In the genomic region with DNA sequence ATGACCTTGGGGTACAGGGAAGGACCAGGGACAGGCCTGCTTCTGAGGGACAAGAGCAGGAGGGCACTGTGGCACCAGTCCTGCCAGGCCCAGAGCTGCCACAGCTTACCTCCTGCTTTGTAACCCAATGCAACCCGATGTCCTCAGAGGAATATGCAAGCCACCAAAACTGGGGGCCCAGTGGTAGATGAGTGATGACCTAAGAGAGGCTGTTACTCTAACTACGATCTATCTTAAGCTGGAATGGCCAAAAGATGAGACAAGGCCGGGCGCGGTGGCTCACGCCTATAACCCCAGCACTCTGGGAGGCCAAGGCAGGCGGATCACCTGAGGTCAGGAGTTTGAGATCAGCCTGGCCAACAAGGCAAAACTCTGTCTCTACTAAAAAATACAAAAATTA, we compare ENCODE assay signal across 22 cellular contexts. TPM values are rescaled to one million over a fixed set of nuclear protein-coding genes. Genes with fewer than 3 reads are reported as not detected.
DNase-seq lines count a peak whose midpoint lies in the region; ATAC-seq and TF ChIP-seq lines count a peak whose summit lies in the region.
"Had no signal": no experiment of that assay in that cellular context is flagged by ENCODE, and none has a peak within 500 bp of the region (broad histone marks: within the 10 kb centered on the region; RNA-seq: fewer than 3 reads in every experiment).

No MANE protein-coding gene starts in this region.

- DNase-seq in left ventricle myocardium inferior (no peak), right cardiac atrium (no peak), hepatocyte (ENCODE audit: low spot score) (no peak), upper lobe of left lung (no peak), GF-D8 (lab: John Stamatoyannopoulos, UW) (no peak), hypothalamus (lab: John Stamatoyannopoulos, UW) (no peak)
- no peak for DNase-seq in naive thymus-derived CD8-positive, alpha-beta T cell
- DNase-seq: 8988T; Calu3; CD8-positive, alpha-beta T cell; DND-41; EL; GM23248; HCEC 1CT; IMR-90 had no signal

- H3K9me3 Mint-ChIP-seq in naive thymus-derived CD8-positive, alpha-beta T cell = no peaks in the 10 kb centered on the region
- H3K9me3 Mint-ChIP-seq: CD8-positive, alpha-beta T cell had no signal

- H3K36me3 ChIP-seq in left ventricle myocardium inferior (no peaks in the 10 kb centered on the region), hepatocyte (replicated peaks; ENCODE audit: insufficient read depth, low read depth) (no peaks in the 10 kb centered on the region), liver (ENCODE audit: control insufficient read depth in 4 of 4, insufficient read depth in 3 of 4, low read depth in 1 of 4, low read length in 3 of 4) (peaks cover 0 to 19% (median 7%) of the 10 kb centered on the region in 4 donors), upper lobe of left lung (no peaks in the 10 kb centered on the region)

- TF ChIP-seq EP300 in upper lobe of left lung (IDR thresholded peaks at IDR 0.05) = no peak

- H3K27me3 Mint-ChIP-seq in naive thymus-derived CD8-positive, alpha-beta T cell = no peaks in the 10 kb centered on the region

- no peak overlapping the region for H3K4me2 ChIP-seq in hepatocyte
- H3K4me2 ChIP-seq: BLaER1 had no signal

- POLR2A ChIA-PET in naive thymus-derived CD8-positive, alpha-beta T cell (lab: Charles Lee) = interaction anchor here (0.6 kb wide), 1 partner anchor 28 kb away, joined by 4 read pairs; no protein-coding TSS in a partner anchor

- peaks cover 26 to 41% (median 32%) of the 10 kb centered on the region in 4 donors for H3K4me1 Mint-ChIP-seq in naive thymus-derived CD8-positive, alpha-beta T cell

- 97% methylated on average over 7 of the region's 7 CpGs for WGBS in right cardiac atrium
- WGBS in hepatocyte (ENCODE audit: low lambda C conversion rate, missing lambda C conversion rate) = 97% methylated on average over 7 of the region's 7 CpGs
- 52% methylated on average over 7 of the region's 7 CpGs for WGBS in liver
- 89 to 95% methylated on average over 7 of the region's 7 CpGs for WGBS in upper lobe of left lung, 2 donors

- peaks cover 94% of the 10 kb centered on the region for H3K79me2 ChIP-seq in hepatocyte

- peak overlapping the region; percentile 52 for H3K27ac ChIP-seq in left ventricle myocardium inferior (replicated peaks)
- no peak overlapping the region for H3K27ac ChIP-seq in right cardiac atrium (ENCODE audit: low read length)
- H3K27ac ChIP-seq in hepatocyte = peak overlapping the region; percentile 85
- H3K27ac ChIP-seq in liver (ENCODE audit: low read depth in 1 of 2, low read length in 2 of 2) = peak overlapping the region; percentile 5 to 49
- H3K27ac ChIP-seq in upper lobe of left lung = peak overlapping the region in 3 of 4 donors; percentile 36 to 66 (median 44)
- H3K27ac ChIP-seq: BLaER1, GM23248, HL-60 had no signal

- H4K20me1 ChIP-seq in hepatocyte (ENCODE audit: insufficient read depth, poor library complexity, severe bottlenecking) = peaks cover 4% of the 10 kb centered on the region

- no peak overlapping the region for H3K4me3 Mint-ChIP-seq in naive thymus-derived CD8-positive, alpha-beta T cell
- H3K4me3 Mint-ChIP-seq: CD8-positive, alpha-beta T cell had no signal

- TF ChIP-seq RAD21 in liver (IDR thresholded peaks at IDR 0.05) = no peak

- TF ChIP-seq POLR2A in upper lobe of left lung (IDR thresholded peaks at IDR 0.05) = no peak

- H3K4me1 ChIP-seq in left ventricle myocardium inferior (peaks cover 86% of the 10 kb centered on the region), right cardiac atrium (ENCODE audit: control insufficient read depth, insufficient read depth, low read length) (peaks cover 18% of the 10 kb centered on the region), hepatocyte (ENCODE audit: insufficient read depth) (peaks cover 57% of the 10 kb centered on the region), liver (ENCODE audit: control insufficient read depth in 4 of 4, insufficient read depth in 4 of 4, low read length in 3 of 4) (peaks cover 24 to 93% (median 90%) of the 10 kb centered on the region in 4 donors), upper lobe of left lung (peaks cover 73 to 89% (median 85%) of the 10 kb centered on the region in 4 donors)

- TF ChIP-seq CTCF in left ventricle myocardium inferior (IDR thresholded peaks at IDR 0.05; ENCODE audit: borderline replicate concordance) (no peak), hepatocyte (IDR thresholded peaks at IDR 0.05; ENCODE audit: poor library complexity) (no peak), liver (IDR thresholded peaks at IDR 0.05; ENCODE audit: low read depth, low read length, missing input control) (no peak), upper lobe of left lung (IDR thresholded peaks at IDR 0.05) (no peak)

- peaks cover 0 to 16% (median 13%) of the 10 kb centered on the region in 3 donors for H3K36me3 Mint-ChIP-seq in naive thymus-derived CD8-positive, alpha-beta T cell

- no peaks in the 10 kb centered on the region for H3K27me3 ChIP-seq in left ventricle myocardium inferior (ENCODE audit: low read depth)
- H3K27me3 ChIP-seq in right cardiac atrium (ENCODE audit: control insufficient read depth, insufficient read depth) = no peaks in the 10 kb centered on the region
- no peaks in the 10 kb centered on the region for H3K27me3 ChIP-seq in hepatocyte
- H3K27me3 ChIP-seq in liver (ENCODE audit: control insufficient read depth in 4 of 4, insufficient read depth in 4 of 4, low read length in 3 of 4) = no peaks in the 10 kb centered on the region
- H3K27me3 ChIP-seq in upper lobe of left lung = no peaks in the 10 kb centered on the region
- H3K27me3 ChIP-seq: BLaER1 had no signal

- H3K9me2 ChIP-seq in hepatocyte (replicated peaks; ENCODE audit: insufficient read depth) = no peaks in the 10 kb centered on the region

- H2AFZ ChIP-seq in hepatocyte = no peak overlapping the region
- H2AFZ ChIP-seq: GM23248 had no signal

- H3K4me3 ChIP-seq in left ventricle myocardium inferior (no peak overlapping the region), right cardiac atrium (ENCODE audit: low read length) (no peak overlapping the region), hepatocyte (no peak overlapping the region), liver (ENCODE audit: low read depth in 1 of 3, low read length in 3 of 3) (no peak overlapping the region), upper lobe of left lung (no peak overlapping the region)
- H3K4me3 ChIP-seq: BLaER1, GM23248 had no signal

- ATAC-seq in right cardiac atrium (no peak), upper lobe of left lung (ENCODE audit: low FRiP score in 2 of 2) (no peak)
- no peak for ATAC-seq in naive thymus-derived CD8-positive, alpha-beta T cell
- ATAC-seq: CD8-positive, alpha-beta T cell had no signal

- H3K9me3 ChIP-seq in left ventricle myocardium inferior (replicated peaks) = no peaks in the 10 kb centered on the region
- no peaks in the 10 kb centered on the region for H3K9me3 ChIP-seq in right cardiac atrium (ENCODE audit: control insufficient read depth, low read length)
- H3K9me3 ChIP-seq in hepatocyte (ENCODE audit: low read depth) = no peaks in the 10 kb centered on the region
- no peaks in the 10 kb centered on the region for H3K9me3 ChIP-seq in liver (ENCODE audit: control insufficient read depth in 4 of 4, low read length in 3 of 4)
- no peaks in the 10 kb centered on the region for H3K9me3 ChIP-seq in upper lobe of left lung
- H3K9me3 ChIP-seq: BLaER1 had no signal

- no peak overlapping the region for H3K27ac Mint-ChIP-seq in naive thymus-derived CD8-positive, alpha-beta T cell
- H3K27ac Mint-ChIP-seq: CD8-positive, alpha-beta T cell had no signal

- intact Hi-C loops in left ventricle myocardium inferior (cut with micrococcal nuclease) (no loop called here), right cardiac atrium (cut with DNase I) (no loop called here)

- H3K9ac ChIP-seq in liver (ENCODE audit: low read depth in 1 of 2, low read length in 2 of 2) = no peak overlapping the region
- H3K9ac ChIP-seq: BLaER1, GM23248 had no signal

TF ChIP-seq in liver, 16 proteins besides CTCF, POLR2A, EP300 and RAD21:
- TF ChIP-seq RXRA (IDR thresholded peaks at IDR 0.05) = peak in 1 of 2 donors; percentile 8
- TF ChIP-seq, protein P1, sequence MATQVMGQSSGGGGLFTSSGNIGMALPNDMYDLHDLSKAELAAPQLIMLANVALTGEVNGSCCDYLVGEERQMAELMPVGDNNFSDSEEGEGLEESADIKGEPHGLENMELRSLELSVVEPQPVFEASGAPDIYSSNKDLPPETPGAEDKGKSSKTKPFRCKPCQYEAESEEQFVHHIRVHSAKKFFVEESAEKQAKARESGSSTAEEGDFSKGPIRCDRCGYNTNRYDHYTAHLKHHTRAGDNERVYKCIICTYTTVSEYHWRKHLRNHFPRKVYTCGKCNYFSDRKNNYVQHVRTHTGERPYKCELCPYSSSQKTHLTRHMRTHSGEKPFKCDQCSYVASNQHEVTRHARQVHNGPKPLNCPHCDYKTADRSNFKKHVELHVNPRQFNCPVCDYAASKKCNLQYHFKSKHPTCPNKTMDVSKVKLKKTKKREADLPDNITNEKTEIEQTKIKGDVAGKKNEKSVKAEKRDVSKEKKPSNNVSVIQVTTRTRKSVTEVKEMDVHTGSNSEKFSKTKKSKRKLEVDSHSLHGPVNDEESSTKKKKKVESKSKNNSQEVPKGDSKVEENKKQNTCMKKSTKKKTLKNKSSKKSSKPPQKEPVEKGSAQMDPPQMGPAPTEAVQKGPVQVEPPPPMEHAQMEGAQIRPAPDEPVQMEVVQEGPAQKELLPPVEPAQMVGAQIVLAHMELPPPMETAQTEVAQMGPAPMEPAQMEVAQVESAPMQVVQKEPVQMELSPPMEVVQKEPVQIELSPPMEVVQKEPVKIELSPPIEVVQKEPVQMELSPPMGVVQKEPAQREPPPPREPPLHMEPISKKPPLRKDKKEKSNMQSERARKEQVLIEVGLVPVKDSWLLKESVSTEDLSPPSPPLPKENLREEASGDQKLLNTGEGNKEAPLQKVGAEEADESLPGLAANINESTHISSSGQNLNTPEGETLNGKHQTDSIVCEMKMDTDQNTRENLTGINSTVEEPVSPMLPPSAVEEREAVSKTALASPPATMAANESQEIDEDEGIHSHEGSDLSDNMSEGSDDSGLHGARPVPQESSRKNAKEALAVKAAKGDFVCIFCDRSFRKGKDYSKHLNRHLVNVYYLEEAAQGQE (IDR thresholded peaks at IDR 0.05) = no peak

RNA-seq across cellular contexts. Expression of a gene that starts 12.8 kb away (rescaled TPM):
- total RNA-seq in left ventricle myocardium inferior (105 TPM), right cardiac atrium (10 to 100 TPM; 40.4 to 53.6 (median 48.8) TPM), hepatocyte (259 and 273 TPM in 2 replicates), liver (100 to 1,000 TPM; 277 to 605 TPM), upper lobe of left lung (100 to 1,000 TPM; 291 to 729 (median 637) TPM)
- polyA plus RNA-seq in right cardiac atrium (91.8 TPM), hepatocyte (358 and 457 TPM in 2 replicates), liver (1,000 to 10,000 TPM; 1,639 to 2,022 TPM)
- 10 to 100 TPM; 42.3 to 43.1 TPM for total RNA-seq in naive thymus-derived CD8-positive, alpha-beta T cell
- polyA plus RNA-seq in naive thymus-derived CD8-positive, alpha-beta T cell = 100 to 1,000 TPM in 1 of 3 donors, 10 to 100 TPM in 2; 80.3 to 101 (median 96.8) TPM
- total RNA-seq: G401 had no signal

RNA-seq across cellular contexts. Expression of a gene that starts 36.7 kb away (rescaled TPM):
- total RNA-seq in left ventricle myocardium inferior (not detected), right cardiac atrium (not detected), hepatocyte (not detected in 2 replicates), liver (not detected), upper lobe of left lung (1 to 10 TPM in 2 of 6 donors, under 1 TPM in 4; under 0.01 to 1.6 (median 0.22) TPM)
- polyA plus RNA-seq in right cardiac atrium (not detected), hepatocyte (not detected in 2 replicates), liver (not detected)
- not detected for total RNA-seq in naive thymus-derived CD8-positive, alpha-beta T cell
- polyA plus RNA-seq in naive thymus-derived CD8-positive, alpha-beta T cell = not detected
- total RNA-seq: A673; Calu3; CD8-positive, alpha-beta T cell; G401; GM23248; HT1080; IMR-90 had no signal
- polyA plus RNA-seq: AG04450, GM23248, IMR-90 had no signal
